19 cellular contexts compared by ENCODE assay signal in the genomic region with DNA sequence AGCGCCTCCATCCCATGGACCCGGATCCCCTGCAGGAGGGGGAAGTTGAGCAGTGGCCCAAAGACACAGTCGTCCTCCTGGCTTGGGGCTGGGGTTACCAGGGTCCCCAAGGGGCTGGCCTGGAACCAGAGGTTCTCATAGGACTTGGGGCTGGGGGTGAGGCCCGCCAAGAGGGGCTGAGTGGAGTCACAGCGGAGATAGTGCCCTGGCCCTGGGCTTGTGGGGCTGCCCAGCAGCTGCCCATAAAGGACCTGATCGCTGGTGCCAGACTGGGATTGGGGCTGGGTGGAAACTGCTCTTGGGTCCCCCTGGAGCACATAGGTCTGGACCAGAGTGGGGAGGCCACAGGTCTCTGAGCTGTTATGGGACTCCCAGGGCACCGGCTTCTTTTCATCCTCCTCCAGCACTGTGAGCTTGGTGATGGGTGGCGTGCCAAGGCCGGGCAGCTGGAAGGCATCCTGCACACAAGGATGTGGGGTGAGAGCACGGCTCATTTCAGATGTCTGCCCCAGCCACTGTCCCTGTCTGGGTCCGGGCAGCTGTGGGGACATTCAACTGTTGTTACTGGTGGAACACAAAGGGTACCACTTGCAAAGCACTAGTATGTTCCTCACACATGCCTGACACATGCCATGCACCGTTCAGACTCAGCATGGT. TPM values are rescaled to one million over a fixed set of nuclear protein-coding genes. Genes with fewer than 3 reads are reported as not detected.
DNase-seq lines count a peak whose midpoint lies in the region; ATAC-seq and TF ChIP-seq lines count a peak whose summit lies in the region.
"Had no signal": no experiment of that assay in that cellular context is flagged by ENCODE, and none has a peak within 500 bp of the region (broad histone marks: within the 10 kb centered on the region; RNA-seq: fewer than 3 reads in every experiment).

No MANE protein-coding gene starts in this region.

- H3K36me3 Mint-ChIP-seq in activated CD8-positive, alpha-beta T cell treated with anti-CD3 and anti-CD28 coated beads, Interleukin-2, amount 10 ng/mL, durations not matched to agents 7 days and 5 days (ENCODE audit: low read depth) = peaks cover 18% of the 10 kb centered on the region
- H3K36me3 Mint-ChIP-seq in activated CD8-positive, alpha-beta T cell treated with anti-CD3 and anti-CD28 coated beads for 36 hours (ENCODE audit: low read depth) = peaks cover 15% of the 10 kb centered on the region
- peaks cover 76% of the 10 kb centered on the region for H3K36me3 Mint-ChIP-seq in dendritic cell treated with granulocyte-macrophage colony-stimulating factor and Interleukin-4, amounts not matched to agents 40 ng/mL and 50 ng/mL, for 4 days (ENCODE audit: low read depth)
- peaks cover 4% of the 10 kb centered on the region for H3K36me3 Mint-ChIP-seq in neural progenitor cell
- peaks cover 3% of the 10 kb centered on the region for H3K36me3 Mint-ChIP-seq in type B pancreatic cell

- H2AFZ ChIP-seq in neural progenitor cell (replicated peaks) = no peak overlapping the region

- no peak for TF ChIP-seq CTCF in activated CD8-positive, alpha-beta T cell treated with anti-CD3 and anti-CD28 coated beads for 36 hours (IDR thresholded peaks at IDR 0.05)
- TF ChIP-seq CTCF in neural progenitor cell (IDR thresholded peaks at IDR 0.05) (no peak), type B pancreatic cell (conservative IDR thresholded peaks at IDR 0.05) (no peak), A673 (conservative IDR thresholded peaks at IDR 0.05; ENCODE audit: low read depth, low read length) (no peak)

- H3K9me3 Mint-ChIP-seq in activated CD8-positive, alpha-beta T cell treated with anti-CD3 and anti-CD28 coated beads, Interleukin-2, amount 10 ng/mL, durations not matched to agents 7 days and 5 days (ENCODE audit: insufficient read depth) = no peaks in the 10 kb centered on the region
- H3K9me3 Mint-ChIP-seq in activated CD8-positive, alpha-beta T cell treated with anti-CD3 and anti-CD28 coated beads for 36 hours = no peaks in the 10 kb centered on the region
- H3K9me3 Mint-ChIP-seq in dendritic cell treated with granulocyte-macrophage colony-stimulating factor and Interleukin-4, amounts not matched to agents 40 ng/mL and 50 ng/mL, for 4 days = no peaks in the 10 kb centered on the region
- H3K9me3 Mint-ChIP-seq in neural progenitor cell (no peaks in the 10 kb centered on the region), type B pancreatic cell (no peaks in the 10 kb centered on the region)
- H3K9me3 Mint-ChIP-seq: H9 had no signal

- no peaks in the 10 kb centered on the region for H3K27me3 Mint-ChIP-seq in activated CD8-positive, alpha-beta T cell treated with anti-CD3 and anti-CD28 coated beads, Interleukin-2, amount 10 ng/mL, durations not matched to agents 7 days and 5 days (ENCODE audit: low read depth)
- no peaks in the 10 kb centered on the region for H3K27me3 Mint-ChIP-seq in activated CD8-positive, alpha-beta T cell treated with anti-CD3 and anti-CD28 coated beads for 36 hours
- no peaks in the 10 kb centered on the region for H3K27me3 Mint-ChIP-seq in dendritic cell treated with granulocyte-macrophage colony-stimulating factor and Interleukin-4, amounts not matched to agents 40 ng/mL and 50 ng/mL, for 4 days
- peaks cover 7% of the 10 kb centered on the region for H3K27me3 Mint-ChIP-seq in neural progenitor cell (ENCODE audit: insufficient read depth, low read depth)
- no peaks in the 10 kb centered on the region for H3K27me3 Mint-ChIP-seq in type B pancreatic cell

- POLR2A ChIA-PET in activated CD8-positive, alpha-beta T cell treated with anti-CD3 and anti-CD28 coated beads, Interleukin-2, amount 10 ng/mL, durations not matched to agents 7 days and 5 days (lab: Charles Lee) = no interaction called here
- POLR2A ChIA-PET in activated CD8-positive, alpha-beta T cell treated with anti-CD3 and anti-CD28 coated beads for 36 hours (lab: Charles Lee) = interaction anchor here (1.6 kb wide), 1 partner anchor 20 kb away, joined by 3 read pairs; no protein-coding TSS in a partner anchor
- POLR2A ChIA-PET in A673 (lab: Charles Lee; ENCODE audit: low non-redundant PET) = no interaction called here

- peak overlapping the region; percentile 52 for H3K27ac Mint-ChIP-seq in activated CD8-positive, alpha-beta T cell treated with anti-CD3 and anti-CD28 coated beads, Interleukin-2, amount 10 ng/mL, durations not matched to agents 7 days and 5 days
- H3K27ac Mint-ChIP-seq in activated CD8-positive, alpha-beta T cell treated with anti-CD3 and anti-CD28 coated beads for 36 hours = no peak overlapping the region
- H3K27ac Mint-ChIP-seq in dendritic cell treated with granulocyte-macrophage colony-stimulating factor and Interleukin-4, amounts not matched to agents 40 ng/mL and 50 ng/mL, for 4 days = peak overlapping the region; percentile 96
- H3K27ac Mint-ChIP-seq in neural progenitor cell = peak overlapping the region; percentile 81
- peak overlapping the region; percentile 99 for H3K27ac Mint-ChIP-seq in type B pancreatic cell
- H3K27ac Mint-ChIP-seq: H9 had no signal

- no peak for DNase-seq in activated CD8-positive, alpha-beta T cell treated with anti-CD3 and anti-CD28 coated beads, Interleukin-2, amount 10 ng/mL, durations not matched to agents 7 days and 5 days
- DNase-seq in activated CD8-positive, alpha-beta T cell treated with anti-CD3 and anti-CD28 coated beads for 36 hours = no peak
- DNase-seq in neural progenitor cell (ENCODE audit: low spot score) = no peak
- DNase-seq in type B pancreatic cell (ENCODE audit: extremely low spot score, unreplicated experiment) = no peak
- no peak for DNase-seq in EL
- DNase-seq in A673 (ENCODE audit: low spot score) = no peak
- DNase-seq: COR-L47, H9, NCI-H1436 treated with DMSO at 0.1 percent for 48 hours, NCI-H2081 treated with DMSO at 0.1 percent for 48 hours, NCI-H524 had no signal

- no peak overlapping the region for H3K9ac ChIP-seq in neural progenitor cell

- no peak overlapping the region for H3K4me3 ChIP-seq in neural progenitor cell
- H3K4me3 ChIP-seq in A673 (ENCODE audit: low read depth, low read length, poor library complexity, severe bottlenecking) = no peak overlapping the region
- H3K4me3 ChIP-seq: GM12878, K562 had no signal

- BruUV-seq in A673 (replicated peaks; lab: Mats Ljungman, UMichigan) = no TSS peak

- H3K36me3 ChIP-seq in neural progenitor cell (no peaks in the 10 kb centered on the region), A673 (ENCODE audit: insufficient read depth, low read length, poor library complexity, severe bottlenecking) (peaks cover 8% of the 10 kb centered on the region)

- H3F3A ChIP-seq in neural progenitor cell (ENCODE audit: low read depth) = peaks cover 18% of the 10 kb centered on the region

- H3K4me1 Mint-ChIP-seq in activated CD8-positive, alpha-beta T cell treated with anti-CD3 and anti-CD28 coated beads, Interleukin-2, amount 10 ng/mL, durations not matched to agents 7 days and 5 days (ENCODE audit: low read depth) = peaks cover 37% of the 10 kb centered on the region
- H3K4me1 Mint-ChIP-seq in activated CD8-positive, alpha-beta T cell treated with anti-CD3 and anti-CD28 coated beads for 36 hours (ENCODE audit: low read depth) = peaks cover 17% of the 10 kb centered on the region
- peaks cover 53% of the 10 kb centered on the region for H3K4me1 Mint-ChIP-seq in dendritic cell treated with granulocyte-macrophage colony-stimulating factor and Interleukin-4, amounts not matched to agents 40 ng/mL and 50 ng/mL, for 4 days (ENCODE audit: low read depth)
- H3K4me1 Mint-ChIP-seq in neural progenitor cell (peaks cover 27% of the 10 kb centered on the region), type B pancreatic cell (ENCODE audit: unreplicated experiment) (peaks cover 17% of the 10 kb centered on the region)

- H3K27ac ChIP-seq in neural progenitor cell (no peak overlapping the region), A673 (ENCODE audit: low read depth, low read length, poor library complexity, severe bottlenecking) (no peak overlapping the region)
- H3K27ac ChIP-seq: C4-2B had no signal

- H3K4me3 Mint-ChIP-seq in activated CD8-positive, alpha-beta T cell treated with anti-CD3 and anti-CD28 coated beads, Interleukin-2, amount 10 ng/mL, durations not matched to agents 7 days and 5 days = no peak overlapping the region
- H3K4me3 Mint-ChIP-seq in activated CD8-positive, alpha-beta T cell treated with anti-CD3 and anti-CD28 coated beads for 36 hours = no peak overlapping the region
- H3K4me3 Mint-ChIP-seq in dendritic cell treated with granulocyte-macrophage colony-stimulating factor and Interleukin-4, amounts not matched to agents 40 ng/mL and 50 ng/mL, for 4 days = no peak overlapping the region
- H3K4me3 Mint-ChIP-seq in neural progenitor cell (peak overlapping the region; percentile 24), type B pancreatic cell (no peak overlapping the region)

- no peak overlapping the region for H3K4me2 ChIP-seq in neural progenitor cell

- H3K27me3 ChIP-seq in neural progenitor cell = no peaks in the 10 kb centered on the region
- H3K27me3 ChIP-seq in A673 (replicated peaks; ENCODE audit: insufficient read depth, low read depth, low read length, poor library complexity) = no peaks in the 10 kb centered on the region

- CTCF ChIA-PET in activated CD8-positive, alpha-beta T cell treated with anti-CD3 and anti-CD28 coated beads, Interleukin-2, amount 10 ng/mL, durations not matched to agents 7 days and 5 days (lab: Charles Lee) = no interaction called here
- CTCF ChIA-PET in activated CD8-positive, alpha-beta T cell treated with anti-CD3 and anti-CD28 coated beads for 36 hours (lab: Charles Lee) = no interaction called here
- CTCF ChIA-PET in A673 (lab: Charles Lee) = no interaction called here

- peaks cover 19% of the 10 kb centered on the region for H3K79me2 ChIP-seq in neural progenitor cell (ENCODE audit: low read depth)

- intact Hi-C loops in activated CD8-positive, alpha-beta T cell treated with anti-CD3 and anti-CD28 coated beads for 36 hours (cut with micrococcal nuclease) = no loop called here
- intact Hi-C loops in dendritic cell treated with granulocyte-macrophage colony-stimulating factor and Interleukin-4, amounts not matched to agents 40 ng/mL and 50 ng/mL, for 4 days (cut with micrococcal nuclease) = no loop called here
- intact Hi-C loops in A673 (cut with micrococcal nuclease; ENCODE audit: unreplicated experiment) = no loop called here

- no peaks in the 10 kb centered on the region for H4K20me1 ChIP-seq in neural progenitor cell (ENCODE audit: low read depth)

- ATAC-seq in activated CD8-positive, alpha-beta T cell treated with anti-CD3 and anti-CD28 coated beads, Interleukin-2, amount 10 ng/mL, durations not matched to agents 7 days and 5 days = no peak
- ATAC-seq in activated CD8-positive, alpha-beta T cell treated with anti-CD3 and anti-CD28 coated beads for 36 hours = no peak
- ATAC-seq in HG03521 (IDR thresholded peaks at IDR 0.05; ENCODE audit: unreplicated experiment) = no peak
- ATAC-seq: GM12878, K562, PC-3 had no signal

- H3K4me1 ChIP-seq in neural progenitor cell (peaks cover 18% of the 10 kb centered on the region), A673 (ENCODE audit: insufficient read depth, low read length, poor library complexity, severe bottlenecking) (peaks cover 6% of the 10 kb centered on the region)

- H3K9me3 ChIP-seq in neural progenitor cell (ENCODE audit: low read depth) (no peaks in the 10 kb centered on the region), A673 (ENCODE audit: low read depth, low read length, poor library complexity, severe bottlenecking) (no peaks in the 10 kb centered on the region)

RNA-seq across cellular contexts. Expression of gene MRPS15, which starts 2.3 kb away (rescaled TPM):
- total RNA-seq in activated CD8-positive, alpha-beta T cell treated with anti-CD3 and anti-CD28 coated beads, Interleukin-2, amount 10 ng/mL, durations not matched to agents 7 days and 5 days = 100 to 1,000 TPM; 115 TPM
- total RNA-seq in activated CD8-positive, alpha-beta T cell treated with anti-CD3 and anti-CD28 coated beads for 36 hours = 100 to 1,000 TPM; 120 to 129 TPM
- total RNA-seq in neural progenitor cell (ENCODE audit: low replicate concordance) (75.2 and 109 TPM in 2 replicates), type B pancreatic cell (ENCODE audit: low replicate concordance) (69.4 and 69.5 TPM in 2 replicates), A673 (2021) (140 and 144 TPM in 2 replicates)

RNA-seq across cellular contexts. Expression of gene CSF3R, which starts 16.2 kb away (rescaled TPM):
- total RNA-seq in activated CD8-positive, alpha-beta T cell treated with anti-CD3 and anti-CD28 coated beads, Interleukin-2, amount 10 ng/mL, durations not matched to agents 7 days and 5 days = under 1 TPM in 1 of 2 experiments, not detected in 1; 0.05 TPM
- total RNA-seq in activated CD8-positive, alpha-beta T cell treated with anti-CD3 and anti-CD28 coated beads for 36 hours = not detected
- total RNA-seq in neural progenitor cell (ENCODE audit: low replicate concordance) = 0.56 TPM in 1 of 2 replicates, not detected in the other
- total RNA-seq in type B pancreatic cell (ENCODE audit: low replicate concordance) = 2.1 and 10.6 TPM in 2 replicates
- not detected in 2 replicates for total RNA-seq in A673 (2021)
- total RNA-seq: A172, H9, HT1080, PC-3 had no signal

RNA-seq across cellular contexts. Expression of gene OSCP1, which starts 16.2 kb away (rescaled TPM):
- total RNA-seq in activated CD8-positive, alpha-beta T cell treated with anti-CD3 and anti-CD28 coated beads, Interleukin-2, amount 10 ng/mL, durations not matched to agents 7 days and 5 days = 1 to 10 TPM in 1 of 2 experiments, under 1 TPM in 1; 0.66 to 1.9 TPM
- 1 to 10 TPM; 1.2 to 1.5 TPM for total RNA-seq in activated CD8-positive, alpha-beta T cell treated with anti-CD3 and anti-CD28 coated beads for 36 hours
- total RNA-seq in neural progenitor cell (ENCODE audit: low replicate concordance) (7.8 and 8.2 TPM in 2 replicates), type B pancreatic cell (ENCODE audit: low replicate concordance) (12.4 and 15.3 TPM in 2 replicates), A673 (2021) (5.7 and 10.6 TPM in 2 replicates)
